8 cellular contexts compared by ENCODE assay signal in genomic region chr7:157139142-157140117, GRCh38. TPM values are rescaled to one million over a fixed set of nuclear protein-coding genes. Genes with fewer than 3 reads are reported as not detected.
A peak's percentile ranks its signal among the peaks of the same experiment; 100 is the strongest.
DNase-seq lines count a peak whose midpoint lies in the region; TF ChIP-seq lines count a peak whose summit lies in the region.

No MANE protein-coding gene starts in this region.

- H3K27me3 ChIP-seq in HAP-1 (ENCODE audit: low read depth) (no peaks in the 10 kb centered on the region), vagina (no peaks in the 10 kb centered on the region)

- H3K4me3 ChIP-seq in HAP-1 = peak overlapping the region; percentile 71
- peak overlapping the region; percentile 99 for H3K4me3 ChIP-seq in NB4 (ENCODE audit: low read depth, low read length)
- H3K4me3 ChIP-seq in foreskin fibroblast (ENCODE audit: low read depth in 1 of 2, low read length in 2 of 2) = peak overlapping the region; percentile 66 to 93
- H3K4me3 ChIP-seq in vagina = peak overlapping the region; percentile 83 to 94

- peaks cover 24% of the 10 kb centered on the region for H3K4me1 ChIP-seq in HAP-1
- H3K4me1 ChIP-seq in vagina = peaks cover 39% of the 10 kb centered on the region

- peak overlapping the region; percentile 88 for H3K27ac ChIP-seq in vagina

- in situ Hi-C loops in HAP-1 (cut with MboI; ENCODE audit: low sequenced_read_pairs) = no loop called here

- H3K9me3 ChIP-seq in HAP-1 (no peaks in the 10 kb centered on the region; the same call in 1 of the 2 replicates), vagina (no peaks in the 10 kb centered on the region)

- H3K36me3 ChIP-seq in HAP-1 (replicated peaks) (peaks cover 40% of the 10 kb centered on the region), vagina (peaks cover 0 to 7% of the 10 kb centered on the region in 2 donors)

- TF ChIP-seq CTCF in NB4 (IDR thresholded peaks at IDR 0.05; ENCODE audit: low read depth, low read length) (no peak), foreskin fibroblast (IDR thresholded peaks at IDR 0.05; ENCODE audit: low read depth, low read length) (no peak), vagina (IDR thresholded peaks at IDR 0.05) (no peak)

- intact Hi-C loops in posterior cingulate gyrus (cut with DNase I) (loop anchor here (10.0 kb wide), 2 partner anchors 85 to 195 kb away; partner anchors contain the start of gene DNAJB6), vagina (cut with DNase I) (no loop called here)

- DNase-seq in GM03348 (ENCODE audit: low spot score) (peak; percentile 88), HAP-1 (ENCODE audit: low spot score in 2 of 2) (no peak), NB4 (ENCODE audit: low read depth) (no peak), foreskin fibroblast (peak; percentile 30 to 74), posterior cingulate gyrus (peak in 8 of 10 donors; percentile 9 to 90 (median 38)), vagina (ENCODE audit: extremely low spot score in 2 of 2) (no peak), NCI-H1048 (lab: John Stamatoyannopoulos, UW) (no peak)
- DNase-seq in activated T-helper 1 cell treated with anti-CD3 and anti-CD28 coated beads, Interleukin-2, amount 50 U/mL, for 16 hours (ENCODE audit: low read depth in 1 of 2, low spot score in 1 of 2) = peak; percentile 20 to 53

- no peak for TF ChIP-seq POLR2A in NB4 (IDR thresholded peaks at IDR 0.05; ENCODE audit: extremely low read depth, insufficient read length)
- no peak for TF ChIP-seq POLR2A in vagina (IDR thresholded peaks at IDR 0.05)

RNA-seq across cellular contexts. Expression of gene UBE3C, which starts 0.7 kb away (rescaled TPM):
- total RNA-seq in vagina = 69.5 TPM

Comparison
In these comparisons a context has a peak if more than half of its experiments do, and no peak if none do; other contexts are left out.
1. DNase-seq: peak in GM03348 (single experiment), activated T-helper 1 cell treated with anti-CD3 and anti-CD28 coated beads, Interleukin-2, amount 50 U/mL, for 16 hours (2 of 2), foreskin fibroblast (2 of 2) and posterior cingulate gyrus (8 of 10); none in HAP-1 (0 of 2), NB4 (single experiment), vagina (0 of 2) and NCI-H1048 (single experiment).
2. Peak in every context shown above with its lines, with median percentiles within 50 percentile points of each other: H3K4me3 ChIP-seq.